In the genomic region with DNA sequence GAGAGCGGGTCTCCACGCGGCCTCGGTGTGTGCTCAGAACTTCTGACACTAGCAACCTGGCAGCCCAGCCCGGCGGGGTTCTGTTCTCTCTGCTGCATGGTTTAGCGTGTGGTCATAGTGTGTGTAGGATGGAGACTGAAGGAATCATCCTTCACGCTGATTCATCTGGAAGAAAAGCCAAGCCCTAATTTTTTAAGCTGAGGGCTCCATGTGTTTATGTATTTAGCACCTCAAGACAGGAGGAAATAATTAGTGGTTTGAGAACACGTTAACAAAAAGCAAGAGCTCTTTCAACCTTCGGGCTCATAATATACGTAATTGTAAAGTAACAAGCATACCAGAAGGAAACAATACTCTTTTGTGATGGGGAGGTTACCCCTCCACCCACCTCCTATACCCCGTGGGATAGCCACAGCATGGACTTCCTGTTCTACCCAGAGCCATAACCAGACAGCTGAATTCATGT, we compare ENCODE assay signal across 28 cellular contexts.
DNase-seq lines count a peak whose midpoint lies in the region; ATAC-seq, FAIRE-seq and TF ChIP-seq lines count a peak whose summit lies in the region.
"Had no signal": no experiment of that assay in that cellular context is flagged by ENCODE, and none has a peak within 500 bp of the region (broad histone marks: within the 10 kb centered on the region; RNA-seq: fewer than 3 reads in every experiment).

No MANE protein-coding gene starts in this region.

- H3F3A ChIP-seq in GM23248 (ENCODE audit: insufficient read depth): no peaks in the 10 kb centered on the region
- H3F3A ChIP-seq in neural progenitor cell (ENCODE audit: low read depth): peaks cover 8% of the 10 kb centered on the region

- H3K27me3 ChIP-seq in GM23248 (replicated peaks; ENCODE audit: insufficient read depth) (no peaks in the 10 kb centered on the region), H1 (replicated peaks in 1 of 4; ENCODE audit: control insufficient read depth in 3 of 4, extremely low read depth in 1 of 4, insufficient read depth in 3 of 4, low read length in 3 of 4) (no peaks in the 10 kb centered on the region), neural progenitor cell (no peaks in the 10 kb centered on the region), thyroid gland (no peaks in the 10 kb centered on the region)

- no peak overlapping the region for H3K18ac ChIP-seq in H1 (ENCODE audit: extremely low read depth, low read length)

- H3K9me3 Mint-ChIP-seq in neural progenitor cell: peaks cover 6% of the 10 kb centered on the region
- H3K9me3 Mint-ChIP-seq: dendritic cell treated with granulocyte-macrophage colony-stimulating factor and Interleukin-4, amounts not matched to agents 40 ng/mL and 50 ng/mL, for 4 days; immature natural killer cell; stimulated activated naive CD8-positive, alpha-beta T cell treated with anti-CD3 and anti-CD28 coated beads, Interleukin-15, amount 100 ng/mL, for 72 hours had no signal

- POLR2A ChIA-PET in H1 (lab: Charles Lee; ENCODE audit: partially characterized antibody): no interaction called here

- H3K27ac ChIP-seq in GM23248: no peak overlapping the region
- H3K27ac ChIP-seq in H1 (ENCODE audit: low read depth, low read length): no peak overlapping the region
- H3K27ac ChIP-seq in neural progenitor cell: no peak overlapping the region
- H3K27ac ChIP-seq in thyroid gland: no peak overlapping the region
- H3K27ac ChIP-seq: SK-N-MC, tibial artery had no signal

- H3K27ac Mint-ChIP-seq in neural progenitor cell: peak overlapping the region; percentile 36
- H3K27ac Mint-ChIP-seq: activated CD8-positive, alpha-beta T cell treated with anti-CD3 and anti-CD28 coated beads, Interleukin-2, amount 10 ng/mL, durations not matched to agents 7 days and 5 days; activated naive CD8-positive, alpha-beta T cell; dendritic cell treated with granulocyte-macrophage colony-stimulating factor and Interleukin-4, amounts not matched to agents 40 ng/mL and 50 ng/mL, for 4 days; immature natural killer cell; stimulated activated naive CD8-positive, alpha-beta T cell treated with anti-CD3 and anti-CD28 coated beads, Interleukin-15, amount 100 ng/mL, for 72 hours; T-helper 17 cell had no signal

- H3K36me3 Mint-ChIP-seq in neural progenitor cell: no peaks in the 10 kb centered on the region
- H3K36me3 Mint-ChIP-seq: activated naive CD8-positive, alpha-beta T cell; immature natural killer cell had no signal

- H2BK20ac ChIP-seq in H1 (ENCODE audit: low read length): no peak overlapping the region

- H3K4me2 ChIP-seq in GM23248 (ENCODE audit: unreplicated experiment) (peak overlapping the region; percentile 21), H1 (ENCODE audit: insufficient read depth in 1 of 2, low read depth in 2 of 2, low read length in 2 of 2) (no peak overlapping the region), neural progenitor cell (no peak overlapping the region)

- H4K91ac ChIP-seq in H1 (replicated peaks; ENCODE audit: insufficient read length, low read length): peak overlapping the region; percentile 10

- H3K27me3 Mint-ChIP-seq in neural progenitor cell (ENCODE audit: insufficient read depth, low read depth): peaks cover 11% of the 10 kb centered on the region
- H3K27me3 Mint-ChIP-seq: dendritic cell treated with granulocyte-macrophage colony-stimulating factor and Interleukin-4, amounts not matched to agents 40 ng/mL and 50 ng/mL, for 4 days had no signal

- H2AK5ac ChIP-seq in H1 (ENCODE audit: low read depth, low read length): no peak overlapping the region

- WGBS in GM23248 (ENCODE audit: low coverage in 1 of 2, low lambda C conversion rate in 2 of 2, missing lambda C conversion rate in 2 of 2), 2 experiments: 1 to 2% methylated on average over 12 of the region's 12 CpGs
- WGBS in H1 (ENCODE audit: extremely low coverage in 1 of 2, insufficient coverage in 1 of 2, insufficient read length in 1 of 2, insufficient replicate concordance in 2 of 2, low coverage in 1 of 2, low lambda C conversion rate in 2 of 2, missing lambda C conversion rate in 1 of 2), 2 experiments: 90% methylated on average over 12 of the region's 12 CpGs; no CpG with 5 or more reads in 1 of the 2 experiments
- 79 to 80% methylated on average over 12 of the region's 12 CpGs for WGBS in thyroid gland, 2 donors

- no peak for ATAC-seq in GM21786 (IDR thresholded peaks at IDR 0.05; ENCODE audit: unreplicated experiment)
- ATAC-seq: activated CD8-positive, alpha-beta T cell treated with anti-CD3 and anti-CD28 coated beads, Interleukin-2, amount 10 ng/mL, durations not matched to agents 7 days and 5 days; left lobe of liver; stimulated activated naive CD8-positive, alpha-beta T cell treated with anti-CD3 and anti-CD28 coated beads, Interleukin-15, amount 100 ng/mL, for 72 hours; T-helper 17 cell had no signal

- H3K9ac ChIP-seq in GM23248: no peak overlapping the region
- no peak overlapping the region for H3K9ac ChIP-seq in H1 (replicated peaks in 1 of 4; ENCODE audit: extremely low read depth in 1 of 4, low read depth in 3 of 4, low read length in 3 of 4)
- H3K9ac ChIP-seq in neural progenitor cell: no peak overlapping the region

- H2BK12ac ChIP-seq in H1 (ENCODE audit: low read depth, low read length): no peak overlapping the region

- DNase-seq in GM23248 (peak; percentile 74), NCI-H748 treated with DMSO at 0.1 percent for 48 hours (lab: John Stamatoyannopoulos, UW) (peak; percentile 29), H1 (ENCODE audit: low read depth in 1 of 2, low spot score in 2 of 2) (no peak), neural progenitor cell (ENCODE audit: low spot score) (no peak), thyroid gland (no peak), NCI-H774 (lab: John Stamatoyannopoulos, UW) (no peak), MV-4-11 (lab: John Stamatoyannopoulos, UW) (no peak)
- DNase-seq: ACHN; activated CD4-positive, alpha-beta T cell treated with anti-CD3 and anti-CD28 coated beads for 1 hour; activated CD8-positive, alpha-beta T cell treated with anti-CD3 and anti-CD28 coated beads, Interleukin-2, amount 10 ng/mL, durations not matched to agents 7 days and 5 days; aorta; central memory CD4-positive, alpha-beta T cell; GF-D8; hypothalamus; immature natural killer cell; mesendoderm; NCI-H1105; NCI-H1930; NCI-H69; stimulated activated CD8-positive, alpha-beta memory T cell treated with anti-CD3 and anti-CD28 coated beads, Interleukin-4, amount 100 ng/mL, for 48 hours; stimulated activated naive CD8-positive, alpha-beta T cell treated with anti-CD3 and anti-CD28 coated beads, Interleukin-15, amount 100 ng/mL, for 72 hours; T-helper 17 cell; tibial artery had no signal

- no peak overlapping the region for H2BK120ac ChIP-seq in H1 (replicated peaks; ENCODE audit: low read depth, low read length)

- H3K14ac ChIP-seq in H1 (ENCODE audit: insufficient read length): no peak overlapping the region

- H3K9me3 ChIP-seq in GM23248 (ENCODE audit: low read depth) (no peaks in the 10 kb centered on the region), H1 (ENCODE audit: insufficient read depth in 2 of 2, low read depth in 1 of 2, low read length in 1 of 2) (no peaks in the 10 kb centered on the region), neural progenitor cell (ENCODE audit: low read depth) (no peaks in the 10 kb centered on the region), thyroid gland (no peaks in the 10 kb centered on the region)
- H3K9me3 ChIP-seq: tibial artery had no signal

- no peaks in the 10 kb centered on the region for H3K79me1 ChIP-seq in H1 (ENCODE audit: low read depth, low read length)

- peaks cover 14% of the 10 kb centered on the region for H3K4me1 ChIP-seq in GM23248 (ENCODE audit: insufficient read depth)
- H3K4me1 ChIP-seq in H1 (replicated peaks in 1 of 4; ENCODE audit: control insufficient read depth in 3 of 4, insufficient read depth in 4 of 4, low read length in 3 of 4): peaks cover 0 to 7% (median 3%) of the 10 kb centered on the region in 4 experiments; a peak in 5 of 7 replicates
- H3K4me1 ChIP-seq in neural progenitor cell: peaks cover 11% of the 10 kb centered on the region
- H3K4me1 ChIP-seq in thyroid gland: no peaks in the 10 kb centered on the region
- H3K4me1 ChIP-seq: tibial artery had no signal

- no peak overlapping the region for H3K56ac ChIP-seq in H1 (replicated peaks; ENCODE audit: insufficient read length, low read depth, low read length)

- H3K23ac ChIP-seq in H1 (ENCODE audit: insufficient read length): no peak overlapping the region

- H2AFZ ChIP-seq in GM23248 (no peak overlapping the region), H1 (ENCODE audit: low read length) (no peak overlapping the region), neural progenitor cell (replicated peaks) (no peak overlapping the region)

- no peaks in the 10 kb centered on the region for H3K36me3 ChIP-seq in GM23248 (ENCODE audit: low read depth)
- no peaks in the 10 kb centered on the region for H3K36me3 ChIP-seq in H1 (ENCODE audit: control insufficient read depth in 2 of 4, insufficient read depth in 4 of 4, low read length in 3 of 4)
- no peaks in the 10 kb centered on the region for H3K36me3 ChIP-seq in neural progenitor cell
- no peaks in the 10 kb centered on the region for H3K36me3 ChIP-seq in thyroid gland
- H3K36me3 ChIP-seq: tibial artery had no signal

- no peak for FAIRE-seq in H1 (lab: Jason Lieb, UNC)

- H3K23me2 ChIP-seq in H1 (ENCODE audit: low read depth, low read length): no peaks in the 10 kb centered on the region

- H3K4me1 Mint-ChIP-seq in neural progenitor cell: peaks cover 31% of the 10 kb centered on the region
- H3K4me1 Mint-ChIP-seq: immature natural killer cell; stimulated activated naive CD8-positive, alpha-beta T cell treated with anti-CD3 and anti-CD28 coated beads, Interleukin-15, amount 100 ng/mL, for 72 hours; T-helper 17 cell had no signal

- H3K4ac ChIP-seq in H1 (replicated peaks; ENCODE audit: insufficient read length, low read depth, low read length): no peak overlapping the region

- no peak for TF ChIP-seq EP300 in H1 (IDR thresholded peaks at IDR 0.05; ENCODE audit: borderline replicate concordance in 1 of 2, low read depth in 2 of 2, low read length in 2 of 2)

- no peak overlapping the region for H3K4me3 Mint-ChIP-seq in neural progenitor cell
- H3K4me3 Mint-ChIP-seq: activated CD8-positive, alpha-beta T cell treated with anti-CD3 and anti-CD28 coated beads, Interleukin-2, amount 10 ng/mL, durations not matched to agents 7 days and 5 days; activated naive CD8-positive, alpha-beta T cell; dendritic cell treated with granulocyte-macrophage colony-stimulating factor and Interleukin-4, amounts not matched to agents 40 ng/mL and 50 ng/mL, for 4 days; immature natural killer cell; stimulated activated naive CD8-positive, alpha-beta T cell treated with anti-CD3 and anti-CD28 coated beads, Interleukin-15, amount 100 ng/mL, for 72 hours; T-helper 17 cell had no signal

- H4K20me1 ChIP-seq in GM23248 (ENCODE audit: insufficient read depth): no peaks in the 10 kb centered on the region
- H4K20me1 ChIP-seq in H1 (replicated peaks in 1 of 2; ENCODE audit: control insufficient read depth in 1 of 2, insufficient read depth in 2 of 2, low read length in 2 of 2): no peaks in the 10 kb centered on the region
- no peaks in the 10 kb centered on the region for H4K20me1 ChIP-seq in neural progenitor cell (ENCODE audit: low read depth)

- TF ChIP-seq POLR2A in H1 (IDR thresholded peaks at IDR 0.05; ENCODE audit: control extremely low read depth in 1 of 2, low read depth in 2 of 2, low read length in 2 of 2) (no peak), thyroid gland (IDR thresholded peaks at IDR 0.05) (no peak)

- intact Hi-C loops in thyroid gland (cut with DNase I): no loop called here

- no peak overlapping the region for H3K4me3 ChIP-seq in GM23248
- H3K4me3 ChIP-seq in H1 (ENCODE audit: extremely low read depth in 1 of 4, insufficient read depth in 2 of 4, low read depth in 3 of 4, low read length in 4 of 4): no peak overlapping the region
- H3K4me3 ChIP-seq in neural progenitor cell: no peak overlapping the region
- H3K4me3 ChIP-seq in thyroid gland (replicated peaks in 1 of 3): no peak overlapping the region
- H3K4me3 ChIP-seq: SK-N-MC, tibial artery had no signal

- H3K79me2 ChIP-seq in GM23248 (ENCODE audit: insufficient read depth): no peaks in the 10 kb centered on the region
- H3K79me2 ChIP-seq in H1 (ENCODE audit: control insufficient read depth in 1 of 2, insufficient read depth in 2 of 2, low read length in 2 of 2): no peaks in the 10 kb centered on the region
- no peaks in the 10 kb centered on the region for H3K79me2 ChIP-seq in neural progenitor cell (ENCODE audit: low read depth)

- H4K5ac ChIP-seq in H1 (ENCODE audit: insufficient read length, low read depth, low read length): no peak overlapping the region

- H2BK15ac ChIP-seq in H1 (ENCODE audit: low read length): no peak overlapping the region

- H4K8ac ChIP-seq in H1 (ENCODE audit: extremely low read depth, insufficient read depth, low read length): no peak overlapping the region

- TF ChIP-seq CTCF in H1 (IDR thresholded peaks at IDR 0.05; ENCODE audit: control extremely low read depth in 1 of 3, insufficient read depth in 1 of 3, low read depth in 1 of 3, low read length in 3 of 3): no peak
- no peak for TF ChIP-seq CTCF in neural progenitor cell (IDR thresholded peaks at IDR 0.05)
- no peak for TF ChIP-seq CTCF in thyroid gland (IDR thresholded peaks at IDR 0.05)

- no peak overlapping the region for H2BK5ac ChIP-seq in H1 (ENCODE audit: low read depth, low read length)

- no peaks in the 10 kb centered on the region for H3K9me2 ChIP-seq in GM23248 (ENCODE audit: insufficient read depth)

- TF ChIP-seq RAD21 in H1 (IDR thresholded peaks at IDR 0.05 in 1 of 2, conservative IDR thresholded peaks at IDR 0.05 in 1 of 2; ENCODE audit: low read depth in 2 of 2, low read length in 2 of 2): no peak

- CTCF ChIA-PET in H1 (lab: Charles Lee; ENCODE audit: partially characterized antibody): interaction anchor here (0.8 to 3.2 kb wide), 15 partner anchors 10 to 293 kb away, joined by 3 to 20 read pairs (median 6); no protein-coding TSS in a partner anchor

- in situ Hi-C loops in GM23248 (cut with MboI): no loop called here

Comparison
In these comparisons a context has a peak if more than half of its experiments do, and no peak if none do; other contexts are left out.
1. DNase-seq: peak in GM23248 (single experiment) and NCI-H748 treated with DMSO at 0.1 percent for 48 hours (single experiment); none in H1 (0 of 2), neural progenitor cell (single experiment), thyroid gland (0 of 2), NCI-H774 (single experiment) and MV-4-11 (single experiment).